In genomic region chr15:33283603-33284002, GRCh38 we compare ENCODE assay signal across 28 cellular contexts. TPM values are rescaled to one million over a fixed set of nuclear protein-coding genes. Genes with fewer than 3 reads are reported as not detected.
"Had no signal": no experiment of that assay in that cellular context is flagged by ENCODE, and none has a peak within 500 bp of the region (broad histone marks: within the 10 kb centered on the region; RNA-seq: fewer than 3 reads in every experiment).

No MANE protein-coding gene starts in this region.

- ATAC-seq: effector memory CD8-positive, alpha-beta T cell; left cardiac atrium; naive thymus-derived CD8-positive, alpha-beta T cell; sciatic nerve; stimulated activated naive CD8-positive, alpha-beta T cell treated with anti-CD3 and anti-CD28 coated beads, Interleukin-15, amount 100 ng/mL, for 72 hours had no signal

- H3K4me1 ChIP-seq: colonic mucosa, left lung had no signal

- H3K27me3 ChIP-seq: colonic mucosa, esophagus squamous epithelium, left lung, ovary had no signal

- H3K4me3 ChIP-seq: colonic mucosa, esophagus squamous epithelium, left lung, ovary, smooth muscle cell, thoracic aorta had no signal

- DNase-seq: central memory CD4-positive, alpha-beta T cell; colonic mucosa; dermis blood vessel endothelial cell; effector memory CD8-positive, alpha-beta T cell; erythroblast; esophagus squamous epithelium; foreskin melanocyte; head of caudate nucleus; kidney; left cardiac atrium; left lung; mesendoderm; naive thymus-derived CD8-positive, alpha-beta T cell; nephron progenitor cell; nucleus accumbens; ovary; stimulated activated CD4-positive, alpha-beta T cell treated with anti-CD3 and anti-CD28 coated beads, Interleukin-12 subunit alpha, Interleukin-12 subunit beta, amount 100 ng/mL, for 4 hours; stimulated activated CD4-positive, alpha-beta T cell treated with anti-CD3 and anti-CD28 coated beads, Interleukin-1b, Interleukin-23, amount 100 ng/mL, for 48 hours; stimulated activated CD4-positive, alpha-beta T cell treated with anti-CD3 and anti-CD28 coated beads, Interleukin-4, amount 100 ng/mL, for 1 hour; stimulated activated CD8-positive, alpha-beta memory T cell treated with anti-CD3 and anti-CD28 coated beads, Interleukin-4, amount 100 ng/mL, for 48 hours; stimulated activated naive CD4-positive, alpha-beta T cell; stimulated activated naive CD8-positive, alpha-beta T cell treated with anti-CD3 and anti-CD28 coated beads, Interleukin-15, amount 100 ng/mL, for 72 hours; trophoblast cell had no signal

- H3K36me3 ChIP-seq: colonic mucosa, esophagus squamous epithelium, left lung, ovary, thoracic aorta had no signal

- H3K9me3 ChIP-seq: colonic mucosa, esophagus squamous epithelium, left lung, ovary, thoracic aorta had no signal

- H3K27ac ChIP-seq: colonic mucosa, esophagus squamous epithelium, left lung, ovary, thoracic aorta had no signal

RNA-seq across cellular contexts. Expression of gene RYR3, which starts 27.2 kb away (rescaled TPM):
- total RNA-seq: dermis blood vessel endothelial cell; glomerular endothelial cell; lung microvascular endothelial cell; naive thymus-derived CD8-positive, alpha-beta T cell had no signal
